7 cellular contexts compared by ENCODE assay signal in genomic region chr11:6258571-6258998, GRCh38. TPM values are rescaled to one million over a fixed set of nuclear protein-coding genes. Genes with fewer than 3 reads are reported as not detected.
A peak's percentile ranks its signal among the peaks of the same experiment; 100 is the strongest.
DNase-seq lines count a peak whose midpoint lies in the region; ATAC-seq and TF ChIP-seq lines count a peak whose summit lies in the region.
"Had no signal": no experiment of that assay in that cellular context is flagged by ENCODE, and none has a peak within 500 bp of the region (broad histone marks: within the 10 kb centered on the region; RNA-seq: fewer than 3 reads in every experiment).

No MANE protein-coding gene starts in this region.

- 11 to 12% methylated on average over 15 of the region's 15 CpGs for WGBS in ectodermal cell, 2 experiments
- WGBS in trophoblast cell (ENCODE audit: extremely low coverage, insufficient coverage, insufficient read length): no CpG with 5 or more reads among the region's 15 CpGs

- peaks cover 11% of the 10 kb centered on the region for H3K79me2 ChIP-seq in trophoblast cell (ENCODE audit: control insufficient read depth, insufficient read depth, low read length, poor library complexity)

- ATAC-seq in GM19467 (IDR thresholded peaks at IDR 0.05; ENCODE audit: unreplicated experiment): no peak

- peak overlapping the region; percentile 29 for H2BK5ac ChIP-seq in trophoblast cell (ENCODE audit: low read depth, low read length, poor library complexity)

- H2BK120ac ChIP-seq in trophoblast cell (ENCODE audit: insufficient read depth, low read length, poor library complexity): peak overlapping the region; percentile 37

- H3K14ac ChIP-seq in trophoblast cell (ENCODE audit: low read length): peak overlapping the region; percentile 23

- H2BK12ac ChIP-seq in trophoblast cell (ENCODE audit: low read length): no peak overlapping the region

- H3K36me3 ChIP-seq in HUES6 (ENCODE audit: control insufficient read depth, insufficient read depth, low read length): no peaks in the 10 kb centered on the region
- no peaks in the 10 kb centered on the region for H3K36me3 ChIP-seq in ectodermal cell (ENCODE audit: control insufficient read depth, insufficient read depth, low read length)
- H3K36me3 ChIP-seq in trophoblast cell (ENCODE audit: control insufficient read depth in 1 of 2, insufficient read depth in 2 of 2, low read length in 2 of 2): no peaks in the 10 kb centered on the region

- H3K9me3 ChIP-seq in HUES6 (ENCODE audit: control insufficient read depth, insufficient read depth, low read depth, low read length) (no peaks in the 10 kb centered on the region), ectodermal cell (ENCODE audit: control insufficient read depth, low read length) (no peaks in the 10 kb centered on the region), trophoblast cell (ENCODE audit: insufficient read depth, low read depth, low read length) (no peaks in the 10 kb centered on the region)

- H3K27me3 ChIP-seq in HUES6 (ENCODE audit: control insufficient read depth, insufficient read depth, low read length) (peaks cover 84% of the 10 kb centered on the region), ectodermal cell (ENCODE audit: control insufficient read depth, insufficient read depth, low read length, poor library complexity, severe bottlenecking) (peaks cover 61% of the 10 kb centered on the region), trophoblast cell (ENCODE audit: insufficient read depth, low read length) (no peaks in the 10 kb centered on the region)

- H3K4me3 ChIP-seq in HUES6 (ENCODE audit: low read depth, low read length) (peak overlapping the region; percentile 60), ectodermal cell (ENCODE audit: insufficient read depth, low read depth, low read length) (peak overlapping the region; percentile 32), trophoblast cell (ENCODE audit: low read depth, low read length) (no peak overlapping the region)

- peak overlapping the region; percentile 53 for H4K91ac ChIP-seq in trophoblast cell (ENCODE audit: low read depth, low read length)

- H3K79me1 ChIP-seq in trophoblast cell (ENCODE audit: low read length): peaks cover 15% of the 10 kb centered on the region

- CTCF ChIA-PET in GM10248 (lab: Yijun Ruan, JAX): interaction anchor here (0.9 to 4.6 kb wide), 4 partner anchors 8 to 119 kb away, joined by 3 to 30 read pairs (median 3); no protein-coding TSS in a partner anchor

- peak overlapping the region; percentile 92 for H3K4me2 ChIP-seq in trophoblast cell (ENCODE audit: low read length)

- peaks cover 15% of the 10 kb centered on the region for H3K4me1 ChIP-seq in HUES6 (ENCODE audit: control insufficient read depth, insufficient read depth, low read length)
- peaks cover 14% of the 10 kb centered on the region for H3K4me1 ChIP-seq in ectodermal cell (ENCODE audit: control insufficient read depth, insufficient read depth, low read length)
- H3K4me1 ChIP-seq in trophoblast cell (ENCODE audit: control insufficient read depth in 1 of 2, insufficient read depth in 2 of 2, low read length in 2 of 2): peaks cover 5 to 12% of the 10 kb centered on the region in 2 experiments

- DNase-seq in trophoblast cell: peak in 1 of 2 donors; percentile 77
- no peak for DNase-seq in EL
- no peak for DNase-seq in GM10248 (ENCODE audit: extremely low spot score)
- DNase-seq: activated B cell treated with CpG ODN at 0.5 μM for 24 hours had no signal

- H3K18ac ChIP-seq in trophoblast cell (ENCODE audit: low read length): no peak overlapping the region

- TF ChIP-seq CTCF in GM10248 (IDR thresholded peaks at IDR 0.05; ENCODE audit: control extremely low read depth, extremely low read depth, low read depth, missing control alignments): no peak

- no peak overlapping the region for H3K27ac ChIP-seq in HUES6 (ENCODE audit: low read depth, low read length)
- H3K27ac ChIP-seq in ectodermal cell (ENCODE audit: insufficient read depth, low read depth, low read length, poor library complexity, severe bottlenecking): no peak overlapping the region
- H3K27ac ChIP-seq in trophoblast cell (ENCODE audit: low read depth, low read length): peak overlapping the region; percentile 60

- H4K12ac ChIP-seq in trophoblast cell (ENCODE audit: low read depth, low read length): no peak overlapping the region

- no peak overlapping the region for H4K8ac ChIP-seq in trophoblast cell (ENCODE audit: low read depth, low read length)

- H3K4ac ChIP-seq in trophoblast cell (ENCODE audit: low read depth, low read length): peak overlapping the region; percentile 5

- H2AFZ ChIP-seq in trophoblast cell (ENCODE audit: insufficient read depth, low read length, poor library complexity): peak overlapping the region; percentile 52

- no peak overlapping the region for H2AK5ac ChIP-seq in trophoblast cell (ENCODE audit: low read length)

- POLR2A ChIA-PET in GM10248 (lab: Yijun Ruan, JAX): no interaction called here

- H3K9ac ChIP-seq in HUES6 (ENCODE audit: low read length) (no peak overlapping the region), trophoblast cell (ENCODE audit: low read length) (no peak overlapping the region)

- no peak overlapping the region for H3K23ac ChIP-seq in trophoblast cell (ENCODE audit: low read length)

RNA-seq across cellular contexts. Expression of gene CCKBR, which starts 1.1 kb away (rescaled TPM):
- 10.5 TPM for polyA plus RNA-seq in ectodermal cell (2013, experiment 1 of 4)
- 16.2 TPM for polyA plus RNA-seq in ectodermal cell (2013, experiment 2 of 4)
- 8.8 TPM for polyA plus RNA-seq in ectodermal cell (2013, experiment 3 of 4)
- 10.5 TPM for polyA plus RNA-seq in ectodermal cell (2013, experiment 4 of 4)
- 198 and 222 TPM in 2 replicates for polyA plus RNA-seq in trophoblast cell (2013)

RNA-seq across cellular contexts. Expression of gene CNGA4, which starts 19.7 kb away (rescaled TPM):
- 1.8 TPM for polyA plus RNA-seq in ectodermal cell (2013, experiment 1 of 4)
- polyA plus RNA-seq in ectodermal cell (2013, experiment 2 of 4): 1.7 TPM
- polyA plus RNA-seq in ectodermal cell (2013, experiment 3 of 4): 1.3 TPM
- polyA plus RNA-seq in ectodermal cell (2013, experiment 4 of 4): 2.1 TPM
- polyA plus RNA-seq in trophoblast cell (2013): 0.14 TPM in 2 replicates

RNA-seq across cellular contexts. Expression of gene FHIP1B, which starts 24.1 kb away (rescaled TPM):
- polyA plus RNA-seq in ectodermal cell (2013, experiment 1 of 4): 38.9 TPM
- 43.4 TPM for polyA plus RNA-seq in ectodermal cell (2013, experiment 2 of 4)
- 27.6 TPM for polyA plus RNA-seq in ectodermal cell (2013, experiment 3 of 4)
- 30.2 TPM for polyA plus RNA-seq in ectodermal cell (2013, experiment 4 of 4)
- 56.3 and 62.9 TPM in 2 replicates for polyA plus RNA-seq in trophoblast cell (2013)

RNA-seq across cellular contexts. Expression of gene C11orf42, which starts 53.2 kb away (rescaled TPM):
- not detected for polyA plus RNA-seq in ectodermal cell (2013, experiment 1 of 4)
- not detected for polyA plus RNA-seq in ectodermal cell (2013, experiment 2 of 4)
- polyA plus RNA-seq in ectodermal cell (2013, experiment 3 of 4): not detected
- not detected for polyA plus RNA-seq in ectodermal cell (2013, experiment 4 of 4)
- not detected in 2 replicates for polyA plus RNA-seq in trophoblast cell (2013)

RNA-seq across cellular contexts. Expression of gene OR52W1, which starts 59.6 kb away (rescaled TPM):
- polyA plus RNA-seq in ectodermal cell (2013, experiment 1 of 4): not detected
- polyA plus RNA-seq in ectodermal cell (2013, experiment 2 of 4): not detected
- polyA plus RNA-seq in ectodermal cell (2013, experiment 3 of 4): not detected
- polyA plus RNA-seq in ectodermal cell (2013, experiment 4 of 4): not detected
- not detected in 2 replicates for polyA plus RNA-seq in trophoblast cell (2013)
